In the genomic region with DNA sequence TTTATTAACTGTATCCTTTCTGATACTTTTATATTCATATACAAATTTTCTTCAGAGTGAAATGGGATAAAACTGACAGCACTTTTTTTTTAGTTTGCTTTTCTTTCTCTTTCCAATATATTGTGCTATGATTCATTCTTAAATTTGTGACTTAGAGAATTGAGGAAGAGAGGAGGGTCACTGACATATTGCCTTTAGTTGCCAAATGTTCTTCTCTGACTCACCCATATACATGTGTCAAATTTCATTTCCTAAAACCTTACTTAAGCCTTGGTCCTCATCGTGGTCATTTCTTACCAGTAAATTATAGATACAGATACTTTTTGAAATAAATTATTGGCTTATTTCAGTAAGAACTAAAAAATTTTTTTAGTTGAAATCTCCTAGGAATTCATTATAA, we compare ENCODE assay signal across 13 cellular contexts. TPM values are rescaled to one million over a fixed set of nuclear protein-coding genes. Genes with fewer than 3 reads are reported as not detected.
DNase-seq lines count a peak whose midpoint lies in the region; ATAC-seq and TF ChIP-seq lines count a peak whose summit lies in the region.
"Had no signal": no experiment of that assay in that cellular context is flagged by ENCODE, and none has a peak within 500 bp of the region (broad histone marks: within the 10 kb centered on the region; RNA-seq: fewer than 3 reads in every experiment).

No MANE protein-coding gene starts in this region.

- H3K79me2 ChIP-seq in ACC112 (ENCODE audit: control insufficient read depth, insufficient read depth, low read length, unreplicated experiment), result peaks cover 20% of the 10 kb centered on the region

- peak; percentile 67 for ATAC-seq in SK-N-SH treated with all-trans-retinoic acid at 6 μM for 48 hours
- ATAC-seq in GM18858 (IDR thresholded peaks at IDR 0.05; ENCODE audit: unreplicated experiment), result no peak
- ATAC-seq in GM19397 (IDR thresholded peaks at IDR 0.05; ENCODE audit: unreplicated experiment), result no peak
- no peak for ATAC-seq in HG02981 (IDR thresholded peaks at IDR 0.05; ENCODE audit: unreplicated experiment)
- ATAC-seq: activated CD8-positive, alpha-beta memory T cell treated with anti-CD3 and anti-CD28 coated beads, Interleukin-2, amount 10 ng/mL, durations not matched to agents 7 days and 5 days had no signal

- peak overlapping the region; percentile 78 for H3K4me3 Mint-ChIP-seq in HFFc6
- H3K4me3 Mint-ChIP-seq: activated CD8-positive, alpha-beta memory T cell treated with anti-CD3 and anti-CD28 coated beads, Interleukin-2, amount 10 ng/mL, durations not matched to agents 7 days and 5 days; nephron had no signal

- H2AFZ ChIP-seq in ACC112 (ENCODE audit: low read length, unreplicated experiment), result no peak overlapping the region

- no peaks in the 10 kb centered on the region for H3K9me3 Mint-ChIP-seq in HFFc6
- H3K9me3 Mint-ChIP-seq: nephron had no signal

- H3K4me1 Mint-ChIP-seq in HFFc6 (ENCODE audit: low read depth), result peaks cover 65% of the 10 kb centered on the region

- H3K27me3 ChIP-seq in ACC112 (ENCODE audit: insufficient read depth, low read length), result no peaks in the 10 kb centered on the region

- peak; percentile 66 for DNase-seq in HFFc6
- peak; percentile 83 for DNase-seq in fibroblast of the aortic adventitia (ENCODE audit: low read depth)
- DNase-seq in cerebellum (ENCODE audit: low spot score), result no peak
- DNase-seq: activated CD8-positive, alpha-beta memory T cell treated with anti-CD3 and anti-CD28 coated beads, Interleukin-2, amount 10 ng/mL, durations not matched to agents 7 days and 5 days; C1 segment of cervical spinal cord; central memory CD4-positive, alpha-beta T cell; stimulated activated CD4-positive, alpha-beta T cell treated with anti-CD3 and anti-CD28 coated beads, Interleukin-4, amount 100 ng/mL, for 24 hours had no signal

- H3K27me3 Mint-ChIP-seq in HFFc6 (ENCODE audit: insufficient read depth), result no peaks in the 10 kb centered on the region
- H3K27me3 Mint-ChIP-seq: activated CD8-positive, alpha-beta memory T cell treated with anti-CD3 and anti-CD28 coated beads, Interleukin-2, amount 10 ng/mL, durations not matched to agents 7 days and 5 days had no signal

- TF ChIP-seq CTCF in HFFc6 (IDR thresholded peaks at IDR 0.05) (no peak), fibroblast of the aortic adventitia (IDR thresholded peaks at IDR 0.05; ENCODE audit: insufficient read depth, low read length) (no peak)

- peaks cover 52% of the 10 kb centered on the region for H3K4me1 ChIP-seq in ACC112 (ENCODE audit: control insufficient read depth, insufficient read depth, low read length, unreplicated experiment)

- no peaks in the 10 kb centered on the region; the same call in 1 of the 2 replicates for H3K36me3 Mint-ChIP-seq in HFFc6 (ENCODE audit: low read depth)

- H3K27ac Mint-ChIP-seq in HFFc6, result peak overlapping the region; percentile 32
- H3K27ac Mint-ChIP-seq: activated CD8-positive, alpha-beta memory T cell treated with anti-CD3 and anti-CD28 coated beads, Interleukin-2, amount 10 ng/mL, durations not matched to agents 7 days and 5 days; nephron had no signal

- peak overlapping the region; percentile 57 for H3K27ac ChIP-seq in ACC112 (ENCODE audit: low read depth, low read length)

- no peaks in the 10 kb centered on the region for H3K36me3 ChIP-seq in ACC112 (ENCODE audit: insufficient read depth, low read length)

- H3K4me3 ChIP-seq in ACC112 (ENCODE audit: low read depth, low read length) (no peak overlapping the region), fibroblast of the aortic adventitia (ENCODE audit: low read depth, low read length) (no peak overlapping the region)

TF ChIP-seq in SK-N-SH treated with all-trans-retinoic acid at 6 μM for 48 hours, 23 proteins besides CTCF, POLR2A, EP300 and RAD21:
- TF ChIP-seq, protein P1, sequence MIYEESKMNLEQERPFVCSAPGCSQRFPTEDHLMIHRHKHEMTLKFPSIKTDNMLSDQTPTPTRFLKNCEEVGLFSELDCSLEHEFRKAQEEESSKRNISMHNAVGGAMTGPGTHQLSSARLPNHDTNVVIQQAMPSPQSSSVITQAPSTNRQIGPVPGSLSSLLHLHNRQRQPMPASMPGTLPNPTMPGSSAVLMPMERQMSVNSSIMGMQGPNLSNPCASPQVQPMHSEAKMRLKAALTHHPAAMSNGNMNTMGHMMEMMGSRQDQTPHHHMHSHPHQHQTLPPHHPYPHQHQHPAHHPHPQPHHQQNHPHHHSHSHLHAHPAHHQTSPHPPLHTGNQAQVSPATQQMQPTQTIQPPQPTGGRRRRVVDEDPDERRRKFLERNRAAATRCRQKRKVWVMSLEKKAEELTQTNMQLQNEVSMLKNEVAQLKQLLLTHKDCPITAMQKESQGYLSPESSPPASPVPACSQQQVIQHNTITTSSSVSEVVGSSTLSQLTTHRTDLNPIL (CRISPR knock-in tag; IDR thresholded peaks at IDR 0.05; ENCODE audit: low read depth), result no peak
- TF ChIP-seq ZNF8 (CRISPR knock-in tag; IDR thresholded peaks at IDR 0.05), result no peak
- TF ChIP-seq ZC3H10 (CRISPR knock-in tag; IDR thresholded peaks at IDR 0.05), result peak; percentile 24; the same call in 1 of the 2 replicates
- no peak for TF ChIP-seq RARB (CRISPR knock-in tag; IDR thresholded peaks at IDR 0.05)

RNA-seq across cellular contexts. Expression of a gene that starts 53.9 kb away (rescaled TPM):
- total RNA-seq in HFFc6 (2021; fragmentation: NEBNext Ultra II Directional; extraction: Animal tissue kit (Norgen Biotek cat#: 25700)), result 10 to 100 TPM; 32.8 to 37.6 (median 34.8) TPM
- total RNA-seq in fibroblast of the aortic adventitia (ENCODE audit: low replicate concordance) (54.8 and 56.7 TPM in 2 replicates), cerebellum (697 TPM)

Comparison
In these comparisons a context has a peak if more than half of its experiments do, and no peak if none do; other contexts are left out.
1. RNA of a gene that starts 53.9 kb away (total RNA-seq): 697 TPM in cerebellum (single experiment); 54.8 to 56.7 TPM in fibroblast of the aortic adventitia and 32.8 to 37.6 TPM in HFFc6; every median in the first group is over 10 times any median in the second.